In the genomic region with DNA sequence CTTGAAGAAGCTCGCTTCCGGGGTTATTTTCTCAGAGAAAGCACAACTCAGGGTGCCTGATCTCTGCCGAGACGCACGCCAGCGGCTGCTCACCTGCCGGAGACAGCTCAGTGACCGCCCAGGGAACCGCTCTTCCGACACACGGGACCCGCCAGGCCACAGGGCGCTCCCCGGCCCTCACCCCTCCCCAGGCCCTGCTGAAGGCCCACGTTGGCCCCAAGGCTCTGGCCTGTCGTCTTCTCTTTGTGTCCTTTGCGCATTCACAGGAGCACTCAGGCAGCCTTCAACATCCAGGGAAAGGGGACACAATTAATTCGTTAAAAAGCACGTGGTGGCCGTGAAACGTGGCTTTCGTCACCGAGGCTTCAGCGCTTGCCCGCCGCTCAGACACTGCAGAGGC, we compare ENCODE assay signal across 27 cellular contexts.
"Had no signal": no experiment of that assay in that cellular context is flagged by ENCODE, and none has a peak within 500 bp of the region (broad histone marks: within the 10 kb centered on the region; RNA-seq: fewer than 3 reads in every experiment).

No MANE protein-coding gene starts in this region.

- H3K4me3 Mint-ChIP-seq: activated B cell treated with CpG ODN at 0.5 μM for 24 hours; activated CD4-positive, alpha-beta T cell treated with anti-CD3 and anti-CD28 coated beads, Interleukin-2, amount 10 ng/mL, durations not matched to agents 24 days and 14 days; activated naive CD4-positive, alpha-beta T cell treated with anti-CD3 and anti-CD28 coated beads, Interleukin-2, amount 10 ng/mL, durations not matched to agents 7 days and 5 days; activated naive CD8-positive, alpha-beta T cell treated with anti-CD3 and anti-CD28 coated beads for 36 hours; activated T-cell treated with anti-CD3 and anti-CD28 coated beads, Interleukin-2, amount 50 U/mL, for 4 hours; T-helper 1 cell treated with Interleukin-12 subunit alpha and Interleukin-12 subunit beta and Interleukin-4 antibody, amounts not matched to agents 30 μg/mL and 1 μg/mL, for 36 hours had no signal

- H3K4me1 ChIP-seq: breast epithelium, Peyer's patch, SJSA1 had no signal

- H3K4me2 ChIP-seq: KMS-11 had no signal

- H3K27ac Mint-ChIP-seq: activated B cell treated with CpG ODN at 0.5 μM for 24 hours; activated CD4-positive, alpha-beta T cell treated with anti-CD3 and anti-CD28 coated beads, Interleukin-2, amount 10 ng/mL, durations not matched to agents 24 days and 14 days; activated naive CD4-positive, alpha-beta T cell treated with anti-CD3 and anti-CD28 coated beads, Interleukin-2, amount 10 ng/mL, durations not matched to agents 7 days and 5 days; activated naive CD8-positive, alpha-beta T cell treated with anti-CD3 and anti-CD28 coated beads for 36 hours; activated T-helper 2 cell treated with anti-CD3 and anti-CD28 coated beads, Interferon-gamma antibody, Interleukin-2, Interleukin-4, amounts not matched to agents 10 μg/mL and 5 μg/mL and 100 μg/mL, durations not matched to agents 14 hours and 24 hours and 36 hours; T-helper 1 cell treated with Interleukin-12 subunit alpha and Interleukin-12 subunit beta and Interleukin-4 antibody, amounts not matched to agents 30 μg/mL and 1 μg/mL, for 36 hours had no signal

- H3K9ac ChIP-seq: KMS-11 had no signal

- H3K27me3 Mint-ChIP-seq: activated B cell treated with CpG ODN at 0.5 μM for 24 hours; activated CD4-positive, alpha-beta T cell treated with anti-CD3 and anti-CD28 coated beads, Interleukin-2, amount 10 ng/mL, durations not matched to agents 24 days and 14 days; activated naive CD4-positive, alpha-beta T cell treated with anti-CD3 and anti-CD28 coated beads, Interleukin-2, amount 10 ng/mL, durations not matched to agents 7 days and 5 days had no signal

- ATAC-seq: activated T-cell treated with anti-CD3 and anti-CD28 coated beads, Interleukin-2, amount 50 U/mL, for 4 hours had no signal

- H3K27ac ChIP-seq: breast epithelium, KMS-11, Peyer's patch, RWPE1, SJSA1 had no signal

- H3K36me3 Mint-ChIP-seq: activated naive CD4-positive, alpha-beta T cell treated with anti-CD3 and anti-CD28 coated beads, Interleukin-2, amount 10 ng/mL, durations not matched to agents 7 days and 5 days; activated naive CD8-positive, alpha-beta T cell treated with anti-CD3 and anti-CD28 coated beads for 36 hours had no signal

- H3K27me3 ChIP-seq: Peyer's patch, SJSA1 had no signal

- H3K4me1 Mint-ChIP-seq: activated B cell treated with CpG ODN at 0.5 μM for 24 hours; activated CD4-positive, alpha-beta T cell treated with anti-CD3 and anti-CD28 coated beads, Interleukin-2, amount 10 ng/mL, durations not matched to agents 24 days and 14 days; activated naive CD4-positive, alpha-beta T cell treated with anti-CD3 and anti-CD28 coated beads, Interleukin-2, amount 10 ng/mL, durations not matched to agents 7 days and 5 days; activated naive CD8-positive, alpha-beta T cell treated with anti-CD3 and anti-CD28 coated beads for 36 hours had no signal

- H3K4me3 ChIP-seq: breast epithelium, MG63, Peyer's patch, SJSA1 had no signal

- H3K36me3 ChIP-seq: breast epithelium, MG63, Peyer's patch, SJSA1 had no signal

- DNase-seq: activated B cell treated with CpG ODN at 0.5 μM for 24 hours; activated CD4-positive, alpha-beta T cell treated with anti-CD3 and anti-CD28 coated beads for 1 hour; activated CD4-positive, alpha-beta T cell treated with anti-CD3 and anti-CD28 coated beads, Interleukin-2, amount 10 ng/mL, durations not matched to agents 24 days and 14 days; activated CD4-positive, alpha-beta T cell treated with anti-CD3 and anti-CD28 coated beads, Interleukin-2, amount 50 U/mL, for 48 hours; activated gamma-delta T cell treated with Interleukin-2 at 50 U/mL for 16 hours; activated naive CD4-positive, alpha-beta T cell treated with anti-CD3 and anti-CD28 coated beads, Interleukin-2, amount 10 ng/mL, durations not matched to agents 7 days and 5 days; activated naive CD8-positive, alpha-beta T cell treated with anti-CD3 and anti-CD28 coated beads for 36 hours; activated T-cell treated with anti-CD3 and anti-CD28 coated beads, Interleukin-2, amount 50 U/mL, for 4 hours; central memory CD4-positive, alpha-beta T cell; MG63; MV-4-11; NCI-H1092 treated with DMSO at 0.1 percent for 48 hours; NCI-H1417 treated with DMSO at 0.1 percent for 48 hours; NCI-H187; NCI-H2081; NCI-H510A treated with DMSO at 0.1 percent for 48 hours; NCI-H69; NK-92 treated with Interleukin-12 subunit alpha and Interleukin-12 subunit beta, amount 100 ng/mL, for 24 hours; OCI-M1; Peyer's patch; SHP77 had no signal

- H3K9me3 ChIP-seq: MG63, Peyer's patch had no signal
